Comparison of ENCODE assay signal across 9 cellular contexts in genomic region chr2:156320491-156320896, GRCh38. TPM values are rescaled to one million over a fixed set of nuclear protein-coding genes. Genes with fewer than 3 reads are reported as not detected.
A peak's percentile ranks its signal among the peaks of the same experiment; 100 is the strongest.
DNase-seq lines count a peak whose midpoint lies in the region; ATAC-seq and TF ChIP-seq lines count a peak whose summit lies in the region.
"Had no signal": no experiment of that assay in that cellular context is flagged by ENCODE, and none has a peak within 500 bp of the region (broad histone marks: within the 10 kb centered on the region; RNA-seq: fewer than 3 reads in every experiment).

No MANE protein-coding gene starts in this region.

- peaks cover 57 to 79% of the 10 kb centered on the region in 2 donors for H3K27me3 Mint-ChIP-seq in natural killer cell (ENCODE audit: low read depth in 2 of 2)

- H3K4me1 ChIP-seq in esophagus (ENCODE audit: control insufficient read depth in 2 of 2, insufficient read depth in 2 of 2, low read length in 1 of 2): peaks cover 3 to 7% of the 10 kb centered on the region in 2 donors

- H3K36me3 Mint-ChIP-seq in natural killer cell: no peaks in the 10 kb centered on the region

- no peaks in the 10 kb centered on the region for H3K9me3 Mint-ChIP-seq in natural killer cell

- H3K27ac Mint-ChIP-seq in natural killer cell: peak overlapping the region in 1 of 2 donors; percentile 85

- no peaks in the 10 kb centered on the region for H3K36me3 ChIP-seq in esophagus (ENCODE audit: control insufficient read depth in 2 of 2, insufficient read depth in 2 of 2, low read length in 1 of 2)

- WGBS in esophagus, 2 donors: 3 to 4% methylated on average over 28 of the region's 28 CpGs

- DNase-seq in stimulated activated CD4-positive, alpha-beta T cell treated with anti-CD3 and anti-CD28 coated beads, Interleukin-15, amount 100 ng/mL, for 24 hours: peak; percentile 16
- DNase-seq in stimulated activated CD4-positive, alpha-beta T cell treated with anti-CD3 and anti-CD28 coated beads, Interleukin-4, amount 100 ng/mL, for 4 hours: no peak
- DNase-seq in natural killer cell (no peak), occipital lobe (lab: John Stamatoyannopoulos, UW) (no peak), NCI-H446 (lab: John Stamatoyannopoulos, UW) (no peak), NCI-H526 treated with DMSO at 0.1 percent for 48 hours (lab: John Stamatoyannopoulos, UW) (no peak)
- DNase-seq: DND-41 had no signal

- no peak for TF ChIP-seq CTCF in natural killer cell (IDR thresholded peaks at IDR 0.05)

- H3K27ac ChIP-seq in esophagus (ENCODE audit: low read depth in 2 of 2, low read length in 1 of 2): peak overlapping the region in 1 of 2 donors; percentile 53

- intact Hi-C loops in natural killer cell (cut with micrococcal nuclease): no loop called here

- ATAC-seq in natural killer cell (peak in 1 of 3 donors; percentile 2), GM21360 (IDR thresholded peaks at IDR 0.05; ENCODE audit: unreplicated experiment) (no peak)

- H3K4me3 ChIP-seq in esophagus (ENCODE audit: low read depth in 1 of 2, low read length in 2 of 2): peak overlapping the region; percentile 39 to 56

- H3K4me3 Mint-ChIP-seq in natural killer cell: peak overlapping the region; percentile 81

- peaks cover 0 to 4% of the 10 kb centered on the region in 2 donors for H3K9me3 ChIP-seq in esophagus (ENCODE audit: control insufficient read depth in 2 of 2, insufficient read depth in 1 of 2, low read depth in 1 of 2, low read length in 1 of 2)

- peaks cover 0 to 5% of the 10 kb centered on the region in 2 donors for H3K27me3 ChIP-seq in esophagus (ENCODE audit: control insufficient read depth in 1 of 2, insufficient read depth in 2 of 2, low read length in 2 of 2)

- peaks cover 41 to 42% of the 10 kb centered on the region in 2 donors for H3K4me1 Mint-ChIP-seq in natural killer cell

RNA-seq across cellular contexts. Expression of gene NR4A2, which starts 12.0 kb away (rescaled TPM):
- 1 to 10 TPM; 1.6 to 2.0 TPM for polyA plus RNA-seq in esophagus
- total RNA-seq in natural killer cell (100 to 1,000 TPM; 163 to 316 (median 266) TPM), occipital lobe (7.8 TPM)

Comparison
In these comparisons a context has a peak if more than half of its experiments do, and no peak if none do; other contexts are left out.
1. RNA of gene NR4A2, which starts 12.0 kb away (total RNA-seq): 163 to 316 TPM in natural killer cell; 7.8 TPM in occipital lobe (single experiment); every median in the first group is over 10 times any median in the second.